ENCODE assay signal across 8 cellular contexts in genomic region chr16:58801838-58802237, GRCh38.
"Had no signal": no experiment of that assay in that cellular context is flagged by ENCODE, and none has a peak within 500 bp of the region (broad histone marks: within the 10 kb centered on the region; RNA-seq: fewer than 3 reads in every experiment).

No MANE protein-coding gene starts in this region.

- DNase-seq: GDM1, GF-D8 had no signal

- FAIRE-seq: G401.6, GM12878, GM12891, GM12892, GM18507, GM19239 had no signal

- H3K4me3 ChIP-seq: GM12878 had no signal

- ATAC-seq: GM12878 had no signal
